ENCODE assay signal across 12 cellular contexts in genomic region chr11:112610996-112611795, GRCh38.
DNase-seq lines count a peak whose midpoint lies in the region; ATAC-seq and TF ChIP-seq lines count a peak whose summit lies in the region.
"Had no signal": no experiment of that assay in that cellular context is flagged by ENCODE, and none has a peak within 500 bp of the region (broad histone marks: within the 10 kb centered on the region; RNA-seq: fewer than 3 reads in every experiment).

No MANE protein-coding gene starts in this region.

- TF ChIP-seq CTCF in ascending aorta (IDR thresholded peaks at IDR 0.05) (no peak), chondrocyte (IDR thresholded peaks at IDR 0.05) (no peak)

- peaks cover 24% of the 10 kb centered on the region for H3K27me3 Mint-ChIP-seq in activated T-cell treated with anti-CD3 and anti-CD28 coated beads, Interleukin-2, amount 50 U/mL, for 24 hours
- H3K27me3 Mint-ChIP-seq in chondrocyte (ENCODE audit: low read depth) = peaks cover 2% of the 10 kb centered on the region

- H3K36me3 Mint-ChIP-seq in activated T-cell treated with anti-CD3 and anti-CD28 coated beads, Interleukin-2, amount 50 U/mL, for 24 hours (ENCODE audit: low read depth) = no peaks in the 10 kb centered on the region
- no peaks in the 10 kb centered on the region for H3K36me3 Mint-ChIP-seq in chondrocyte (ENCODE audit: low read depth)

- H3K4me1 ChIP-seq in ascending aorta = peaks cover 7 to 17% of the 10 kb centered on the region in 2 donors
- H3K4me1 ChIP-seq: testis had no signal

- no peak for TF ChIP-seq POLR2A in GM18505 (IDR thresholded peaks at IDR 0.05; ENCODE audit: borderline replicate concordance, extremely low read depth, insufficient read depth, insufficient read length)

- H3K36me3 ChIP-seq in ascending aorta = no peaks in the 10 kb centered on the region

- H3K4me1 Mint-ChIP-seq in activated T-cell treated with anti-CD3 and anti-CD28 coated beads, Interleukin-2, amount 50 U/mL, for 24 hours (ENCODE audit: low read depth) = no peaks in the 10 kb centered on the region
- H3K4me1 Mint-ChIP-seq in chondrocyte (ENCODE audit: low read depth) = peaks cover 37% of the 10 kb centered on the region

- H3K27me3 ChIP-seq in ascending aorta = no peaks in the 10 kb centered on the region
- H3K27me3 ChIP-seq: testis had no signal

- intact Hi-C loops in ascending aorta (cut with DNase I) = no loop called here

- no peak for ATAC-seq in GM18505 (IDR thresholded peaks at IDR 0.05; ENCODE audit: unreplicated experiment)
- ATAC-seq: activated CD8-positive, alpha-beta T cell treated with anti-CD3 and anti-CD28 coated beads for 36 hours had no signal

- H3K4me3 Mint-ChIP-seq in activated T-cell treated with anti-CD3 and anti-CD28 coated beads, Interleukin-2, amount 50 U/mL, for 24 hours = no peak overlapping the region
- no peak overlapping the region for H3K4me3 Mint-ChIP-seq in chondrocyte (ENCODE audit: unreplicated experiment)
- H3K4me3 Mint-ChIP-seq: activated CD8-positive, alpha-beta T cell treated with anti-CD3 and anti-CD28 coated beads for 36 hours had no signal

- no peaks in the 10 kb centered on the region for H3K9me3 ChIP-seq in ascending aorta
- H3K9me3 ChIP-seq: testis had no signal

- no peaks in the 10 kb centered on the region for H3K9me3 Mint-ChIP-seq in activated T-cell treated with anti-CD3 and anti-CD28 coated beads, Interleukin-2, amount 50 U/mL, for 24 hours
- H3K9me3 Mint-ChIP-seq in chondrocyte (ENCODE audit: low read depth) = no peaks in the 10 kb centered on the region
- H3K9me3 Mint-ChIP-seq: activated CD8-positive, alpha-beta T cell treated with anti-CD3 and anti-CD28 coated beads for 36 hours had no signal

- no peak overlapping the region for H3K27ac ChIP-seq in ascending aorta
- H3K27ac ChIP-seq: testis had no signal

- DNase-seq in A172 (ENCODE audit: low spot score) (peak; percentile 46), HCEC 1CT (peak; percentile 11), NCI-H345 (lab: John Stamatoyannopoulos, UW) (peak; percentile 70), cerebellum (ENCODE audit: low spot score) (peak; percentile 3), ascending aorta (ENCODE audit: low spot score in 2 of 2) (no peak), chondrocyte (ENCODE audit: low spot score) (no peak)
- no peak for DNase-seq in activated T-cell treated with anti-CD3 and anti-CD28 coated beads, Interleukin-2, amount 50 U/mL, for 24 hours
- DNase-seq: ACHN; activated CD8-positive, alpha-beta T cell treated with anti-CD3 and anti-CD28 coated beads for 36 hours; NCI-H526 treated with DMSO at 0.1 percent for 48 hours; testis had no signal

- no peak overlapping the region for H3K4me3 ChIP-seq in ascending aorta
- H3K4me3 ChIP-seq: testis had no signal

- H3K27ac Mint-ChIP-seq in activated T-cell treated with anti-CD3 and anti-CD28 coated beads, Interleukin-2, amount 50 U/mL, for 24 hours = no peak overlapping the region
- H3K27ac Mint-ChIP-seq in chondrocyte (ENCODE audit: unreplicated experiment) = no peak overlapping the region
- H3K27ac Mint-ChIP-seq: activated CD8-positive, alpha-beta T cell treated with anti-CD3 and anti-CD28 coated beads for 36 hours had no signal

Comparison
In these comparisons a context has a peak if more than half of its experiments do, and no peak if none do; other contexts are left out.
1. DNase-seq: peak in A172 (single experiment), HCEC 1CT (single experiment), NCI-H345 (single experiment) and cerebellum (single experiment); none in ascending aorta (0 of 2), activated T-cell treated with anti-CD3 and anti-CD28 coated beads, Interleukin-2, amount 50 U/mL, for 24 hours (single experiment) and chondrocyte (single experiment).